ENCODE assay signal across 15 cellular contexts in the genomic region with DNA sequence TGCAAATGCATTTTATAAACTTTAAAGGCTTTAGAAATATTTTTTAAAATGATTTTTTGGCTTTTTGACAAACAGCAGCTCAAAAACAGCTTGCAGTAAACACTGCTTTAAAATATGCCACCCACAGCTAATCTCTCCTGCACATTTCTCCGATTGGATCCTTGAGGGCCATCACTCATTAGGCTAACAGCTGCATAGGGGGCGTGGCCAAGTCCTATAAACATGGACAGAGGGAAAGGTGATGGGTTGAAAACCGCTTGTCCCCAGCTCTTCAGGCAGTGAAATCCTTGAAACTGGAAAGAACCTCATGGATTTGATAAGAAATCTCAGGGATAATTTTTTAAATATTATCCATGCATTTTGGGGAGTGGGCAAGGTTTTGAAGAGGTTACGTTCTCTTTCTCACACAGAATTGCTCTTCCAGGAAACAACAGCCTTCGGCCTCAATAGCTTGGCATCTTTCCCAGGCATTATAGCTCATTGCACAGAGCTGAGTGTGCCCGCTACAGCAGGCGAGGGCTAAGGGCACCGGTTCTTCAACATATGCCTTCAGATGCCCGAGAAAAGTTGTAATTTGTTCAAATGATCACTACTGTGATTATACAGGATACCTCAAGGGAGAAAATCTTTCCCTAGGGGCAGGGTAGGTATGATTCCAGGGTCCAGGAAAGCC. TPM values are rescaled to one million over a fixed set of nuclear protein-coding genes. Genes with fewer than 3 reads are reported as not detected.
DNase-seq lines count a peak whose midpoint lies in the region; ATAC-seq and TF ChIP-seq lines count a peak whose summit lies in the region.
"Had no signal": no experiment of that assay in that cellular context is flagged by ENCODE, and none has a peak within 500 bp of the region (broad histone marks: within the 10 kb centered on the region; RNA-seq: fewer than 3 reads in every experiment).

No MANE protein-coding gene starts in this region.

- DNase-seq in SK-N-SH (peak; percentile 40), NCI-H345 (lab: John Stamatoyannopoulos, UW) (peak; percentile 59), colonic mucosa (peak; percentile 82), thyroid gland (peak; percentile 3 to 13), MM.1S (no peak), NK-92 (lab: John Stamatoyannopoulos, UW; ENCODE audit: unreplicated experiment) (no peak)
- no peak for DNase-seq in activated CD8-positive, alpha-beta memory T cell treated with anti-CD3 and anti-CD28 coated beads, Interleukin-2, amount 50 U/mL, for 4 hours
- DNase-seq: NCI-H146; RPMI8226; stimulated activated CD4-positive, alpha-beta T cell treated with anti-CD3 and anti-CD28 coated beads, Interleukin-2, amount 100 ng/mL, for 24 hours had no signal

- H3K36me3 ChIP-seq in SK-N-SH (replicated peaks in 1 of 2; ENCODE audit: control insufficient read depth in 1 of 2, insufficient read depth in 2 of 2, low read length in 1 of 2) (no peaks in the 10 kb centered on the region), colonic mucosa (no peaks in the 10 kb centered on the region), thyroid gland (no peaks in the 10 kb centered on the region), MM.1S (replicated peaks; ENCODE audit: insufficient read depth, low read length) (no peaks in the 10 kb centered on the region)

- H4K20me1 ChIP-seq in SK-N-SH (ENCODE audit: insufficient read depth) (no peaks in the 10 kb centered on the region), MM.1S (ENCODE audit: insufficient read depth, low read length) (no peaks in the 10 kb centered on the region)

- H3K4me2 ChIP-seq in SK-N-SH (no peak overlapping the region), MM.1S (ENCODE audit: low read depth, low read length) (no peak overlapping the region)

- 0 out of 2 replicates have a peak overlapping the region, but pooled peaks have one; percentile 35 for H2AFZ ChIP-seq in SK-N-SH (ENCODE audit: low read depth)
- no peak overlapping the region for H2AFZ ChIP-seq in MM.1S (ENCODE audit: low read length)

- H3K79me2 ChIP-seq in SK-N-SH (ENCODE audit: insufficient read depth) = no peaks in the 10 kb centered on the region
- no peaks in the 10 kb centered on the region for H3K79me2 ChIP-seq in MM.1S (ENCODE audit: low read length)

- no peak for TF ChIP-seq POLR2A in thyroid gland (IDR thresholded peaks at IDR 0.05)

- peaks cover 0 to 6% of the 10 kb centered on the region in 2 experiments; a peak in 1 of 4 replicates for H3K4me1 ChIP-seq in SK-N-SH (ENCODE audit: control insufficient read depth in 1 of 2, insufficient read depth in 2 of 2, low read depth in 1 of 2, low read length in 1 of 2)
- H3K4me1 ChIP-seq in colonic mucosa = peaks cover 20% of the 10 kb centered on the region
- no peaks in the 10 kb centered on the region for H3K4me1 ChIP-seq in thyroid gland
- no peaks in the 10 kb centered on the region for H3K4me1 ChIP-seq in MM.1S (ENCODE audit: low read length)

- H3K27ac ChIP-seq in SK-N-SH (ENCODE audit: low read depth in 2 of 2, low read length in 1 of 2) = no peak overlapping the region
- peak overlapping the region; percentile 78 for H3K27ac ChIP-seq in colonic mucosa
- no peak overlapping the region for H3K27ac ChIP-seq in thyroid gland
- no peak overlapping the region for H3K27ac ChIP-seq in MM.1S (ENCODE audit: low read length)

- H3K9me2 ChIP-seq in SK-N-SH (no peaks in the 10 kb centered on the region), MM.1S (replicated peaks; ENCODE audit: insufficient read depth, low read length) (no peaks in the 10 kb centered on the region)

- no peak for ATAC-seq in SK-N-SH treated with all-trans-retinoic acid at 6 μM for 48 hours
- ATAC-seq: GM12878 had no signal

- CTCF ChIA-PET in SK-N-SH (lab: Yijun Ruan, JAX) = interaction anchor here (1.0 kb wide), 1 partner anchor 15 kb away, joined by 3 read pairs; no protein-coding TSS in a partner anchor

- H3K9ac ChIP-seq in SK-N-SH (no peak overlapping the region), colonic mucosa (ENCODE audit: low read depth in 2 of 2, low read length in 2 of 2) (peak overlapping the region in 1 of 2 donors; percentile 14), MM.1S (ENCODE audit: low read length) (no peak overlapping the region)

- H3K4me3 ChIP-seq in SK-N-SH (ENCODE audit: low read depth in 2 of 2, low read length in 1 of 2) (no peak overlapping the region), colonic mucosa (no peak overlapping the region), thyroid gland (replicated peaks in 1 of 3) (no peak overlapping the region), MM.1S (ENCODE audit: low read length) (no peak overlapping the region)
- H3K4me3 ChIP-seq: GM12878 had no signal

- TF ChIP-seq CTCF in SK-N-SH (IDR thresholded peaks at IDR 0.05) (no peak), colonic mucosa (IDR thresholded peaks at IDR 0.05) (no peak), thyroid gland (IDR thresholded peaks at IDR 0.05) (no peak), MM.1S (IDR thresholded peaks at IDR 0.05; ENCODE audit: low read length) (no peak)

- no peak for TF ChIP-seq RAD21 in SK-N-SH (IDR thresholded peaks at IDR 0.05; ENCODE audit: low read length)

- POLR2A ChIA-PET in SK-N-SH (lab: Yijun Ruan, JAX) = no interaction called here

- 57% methylated on average over 9 of the region's 9 CpGs for WGBS in SK-N-SH (ENCODE audit: low lambda C conversion rate)
- 36 to 38% methylated on average over 9 of the region's 9 CpGs for WGBS in thyroid gland, 2 donors

- H3K27me3 ChIP-seq in SK-N-SH (ENCODE audit: insufficient read depth) = no peaks in the 10 kb centered on the region
- H3K27me3 ChIP-seq in colonic mucosa = no peaks in the 10 kb centered on the region
- H3K27me3 ChIP-seq in thyroid gland = no peaks in the 10 kb centered on the region
- no peaks in the 10 kb centered on the region for H3K27me3 ChIP-seq in MM.1S (replicated peaks; ENCODE audit: insufficient read depth, low read length)

- no peak for TF ChIP-seq EP300 in SK-N-SH (IDR thresholded peaks at IDR 0.05; ENCODE audit: borderline replicate concordance in 1 of 2, low read depth in 1 of 2, low read length in 1 of 2)

- H3F3A ChIP-seq in SK-N-SH (replicated peaks; ENCODE audit: insufficient read depth) = no peaks in the 10 kb centered on the region
- H3F3A ChIP-seq in MM.1S (ENCODE audit: insufficient read depth, low read length) = no peaks in the 10 kb centered on the region

- intact Hi-C loops in colonic mucosa (cut with DNase I) (no loop called here), thyroid gland (cut with DNase I) (no loop called here)

- H3K9me3 ChIP-seq in SK-N-SH (no peaks in the 10 kb centered on the region), colonic mucosa (no peaks in the 10 kb centered on the region), thyroid gland (no peaks in the 10 kb centered on the region), MM.1S (replicated peaks; ENCODE audit: insufficient read depth, low read length) (no peaks in the 10 kb centered on the region)

TF ChIP-seq in SK-N-SH, 30 proteins besides CTCF, POLR2A, EP300 and RAD21 (continues in another document):
- TF ChIP-seq MEF2A (IDR thresholded peaks at IDR 0.05; ENCODE audit: borderline replicate concordance, low read depth) = no peak
- no peak for TF ChIP-seq TCF12 (IDR thresholded peaks at IDR 0.05)
- TF ChIP-seq YY1 (IDR thresholded peaks at IDR 0.05; ENCODE audit: low read depth) = no peak
- TF ChIP-seq FOSL2 (IDR thresholded peaks at IDR 0.05; ENCODE audit: borderline replicate concordance, low read depth) = no peak
- TF ChIP-seq, protein P1, sequence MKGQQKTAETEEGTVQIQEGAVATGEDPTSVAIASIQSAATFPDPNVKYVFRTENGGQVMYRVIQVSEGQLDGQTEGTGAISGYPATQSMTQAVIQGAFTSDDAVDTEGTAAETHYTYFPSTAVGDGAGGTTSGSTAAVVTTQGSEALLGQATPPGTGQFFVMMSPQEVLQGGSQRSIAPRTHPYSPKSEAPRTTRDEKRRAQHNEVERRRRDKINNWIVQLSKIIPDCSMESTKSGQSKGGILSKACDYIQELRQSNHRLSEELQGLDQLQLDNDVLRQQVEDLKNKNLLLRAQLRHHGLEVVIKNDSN (IDR thresholded peaks at IDR 0.05; ENCODE audit: borderline replicate concordance, low read depth) = no peak
- TF ChIP-seq FOXJ3 (CRISPR knock-in tag; IDR thresholded peaks at IDR 0.05) = no peak
- TF ChIP-seq RFX5 (IDR thresholded peaks at IDR 0.05; ENCODE audit: low read length) = no peak
- TF ChIP-seq RXRA (IDR thresholded peaks at IDR 0.05; ENCODE audit: borderline replicate concordance, low read depth) = no peak
- no peak for TF ChIP-seq EZH2phosphoT487 (IDR thresholded peaks at IDR 0.05; ENCODE audit: borderline replicate concordance, low read depth)
- no peak for TF ChIP-seq SMC3 (IDR thresholded peaks at IDR 0.05; ENCODE audit: low read depth, low read length)

TF ChIP-seq in SK-N-SH treated with all-trans-retinoic acid at 6 μM for 48 hours, 23 proteins besides CTCF, POLR2A, EP300 and RAD21 (continues in another document):
- TF ChIP-seq, protein P2, sequence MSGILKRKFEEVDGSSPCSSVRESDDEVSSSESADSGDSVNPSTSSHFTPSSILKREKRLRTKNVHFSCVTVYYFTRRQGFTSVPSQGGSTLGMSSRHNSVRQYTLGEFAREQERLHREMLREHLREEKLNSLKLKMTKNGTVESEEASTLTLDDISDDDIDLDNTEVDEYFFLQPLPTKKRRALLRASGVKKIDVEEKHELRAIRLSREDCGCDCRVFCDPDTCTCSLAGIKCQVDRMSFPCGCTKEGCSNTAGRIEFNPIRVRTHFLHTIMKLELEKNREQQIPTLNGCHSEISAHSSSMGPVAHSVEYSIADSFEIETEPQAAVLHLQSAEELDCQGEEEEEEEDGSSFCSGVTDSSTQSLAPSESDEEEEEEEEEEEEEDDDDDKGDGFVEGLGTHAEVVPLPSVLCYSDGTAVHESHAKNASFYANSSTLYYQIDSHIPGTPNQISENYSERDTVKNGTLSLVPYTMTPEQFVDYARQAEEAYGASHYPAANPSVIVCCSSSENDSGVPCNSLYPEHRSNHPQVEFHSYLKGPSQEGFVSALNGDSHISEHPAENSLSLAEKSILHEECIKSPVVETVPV (CRISPR knock-in tag; IDR thresholded peaks at IDR 0.05) = no peak
- TF ChIP-seq ISL1 (CRISPR knock-in tag; IDR thresholded peaks at IDR 0.05) (no peak), PPARA (CRISPR knock-in tag; IDR thresholded peaks at IDR 0.05; ENCODE audit: borderline replicate concordance) (no peak), BACH2 (CRISPR knock-in tag; IDR thresholded peaks at IDR 0.05; ENCODE audit: borderline replicate concordance) (no peak), TCF4 (CRISPR knock-in tag; IDR thresholded peaks at IDR 0.05; ENCODE audit: borderline replicate concordance) (no peak), ZNF565 (CRISPR knock-in tag; conservative IDR thresholded peaks at IDR 0.05; ENCODE audit: low read depth) (no peak), SNAI2 (CRISPR knock-in tag; IDR thresholded peaks at IDR 0.05) (no peak), CSDC2 (CRISPR knock-in tag; IDR thresholded peaks at IDR 0.05) (no peak)

RNA-seq across cellular contexts. Expression of a gene that starts 1.7 kb away (rescaled TPM):
- not detected in 2 replicates for polyA plus RNA-seq in SK-N-SH (2012; rRNA removed)
- not detected in 2 replicates for polyA plus RNA-seq in SK-N-SH (2012; cell fraction: cytosol; rRNA removed)
- 0.07 TPM in 1 of 2 replicates, not detected in the other for polyA plus RNA-seq in SK-N-SH (2012; cell fraction: nucleus; rRNA removed)
- total RNA-seq in colonic mucosa (10 to 100 TPM in 1 of 2 donors, under 1 TPM in 1; 0.84 to 13.3 TPM), thyroid gland (not detected)
- total RNA-seq: activated CD8-positive, alpha-beta memory T cell treated with anti-CD3 and anti-CD28 coated beads for 36 hours; fibroblast of lung; GM12878; posterior vena cava had no signal
- polyA plus RNA-seq: fibroblast of lung had no signal

Comparison
In these comparisons a context has a peak if more than half of its experiments do, and no peak if none do; other contexts are left out.
1. DNase-seq: peak in SK-N-SH (single experiment), NCI-H345 (single experiment), colonic mucosa (single experiment) and thyroid gland (2 of 2); none in activated CD8-positive, alpha-beta memory T cell treated with anti-CD3 and anti-CD28 coated beads, Interleukin-2, amount 50 U/mL, for 4 hours (single experiment), MM.1S (single experiment) and NK-92 (single experiment).